13 cellular contexts compared by ENCODE assay signal in the genomic region with DNA sequence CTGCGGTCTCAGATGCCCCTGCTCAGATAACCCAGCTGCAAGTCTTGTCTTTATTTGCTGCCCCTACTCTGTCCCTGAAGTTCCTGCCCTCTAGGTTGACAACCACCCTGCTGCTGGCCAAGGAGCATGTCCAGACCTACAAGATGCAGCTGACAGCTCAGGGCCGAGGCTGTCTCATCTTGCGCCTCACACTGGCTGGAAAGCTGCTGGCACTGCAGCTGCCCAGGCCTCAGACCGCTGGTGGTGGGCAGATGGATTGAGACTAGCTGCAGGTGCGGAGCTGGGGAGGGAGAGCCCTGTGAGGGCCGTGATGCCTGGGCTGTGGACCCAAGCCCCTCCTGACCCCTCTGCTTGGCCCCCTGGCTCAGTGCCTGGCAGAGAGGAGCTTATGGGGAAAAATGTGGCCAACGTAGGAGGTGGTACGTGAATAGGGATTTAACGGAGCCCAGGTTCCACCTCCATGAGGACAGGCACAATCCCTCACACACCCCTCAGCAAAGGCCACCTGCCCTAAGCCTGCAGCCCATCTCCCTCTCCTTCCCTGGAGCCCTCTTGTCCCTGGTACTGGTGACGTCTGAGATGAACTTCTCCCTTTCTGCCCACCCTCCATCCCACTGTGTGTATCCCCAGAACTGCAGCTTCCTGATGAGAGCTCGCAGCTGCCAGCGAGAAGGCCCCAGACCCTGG. TPM values are rescaled to one million over a fixed set of nuclear protein-coding genes. Genes with fewer than 3 reads are reported as not detected.
DNase-seq lines count a peak whose midpoint lies in the region; ATAC-seq, FAIRE-seq and TF ChIP-seq lines count a peak whose summit lies in the region.
"Had no signal": no experiment of that assay in that cellular context is flagged by ENCODE, and none has a peak within 500 bp of the region (broad histone marks: within the 10 kb centered on the region; RNA-seq: fewer than 3 reads in every experiment).

No MANE protein-coding gene starts in this region.

- ATAC-seq in gastroesophageal sphincter (peak; percentile 18), HG03097 (IDR thresholded peaks at IDR 0.05; ENCODE audit: low FRiP score, unreplicated experiment) (no peak)

- H3K36me3 ChIP-seq in Peyer's patch (peaks cover 0 to 28% (median 0%) of the 10 kb centered on the region in 3 donors), gastroesophageal sphincter (peaks cover 0 to 45% of the 10 kb centered on the region in 2 donors)

- H3K9me3 ChIP-seq in Peyer's patch (no peaks in the 10 kb centered on the region), gastroesophageal sphincter (no peaks in the 10 kb centered on the region)

- H3K27me3 ChIP-seq in Peyer's patch (no peaks in the 10 kb centered on the region), gastroesophageal sphincter (no peaks in the 10 kb centered on the region)

- TF ChIP-seq EP300 in gastroesophageal sphincter (IDR thresholded peaks at IDR 0.05) = no peak

- H3K4me3 ChIP-seq in Peyer's patch = no peak overlapping the region
- no peak overlapping the region for H3K4me3 ChIP-seq in gastroesophageal sphincter

- 71% methylated on average over 3 of the region's 12 CpGs; no CpG with 5 or more reads in 1 of the 2 donors for WGBS in gastroesophageal sphincter (ENCODE audit: low coverage in 1 of 2), 2 donors

- intact Hi-C loops in posterior vena cava (cut with DNase I) = loop anchor here in 1 of 2 donors (5.0 to 10.0 kb wide), 2 partner anchors 479 to 902 kb away; no protein-coding TSS in a partner anchor

- no peak overlapping the region for H3K27ac ChIP-seq in Peyer's patch
- H3K27ac ChIP-seq in gastroesophageal sphincter = no peak overlapping the region

- DNase-seq in D721Med (ENCODE audit: insufficient read length, low spot score) (no peak), Peyer's patch (peak in 2 of 3 donors; percentile 43 to 45), posterior vena cava (ENCODE audit: low spot score) (peak; percentile 79), 8988T (no peak), NCI-H1694 (lab: John Stamatoyannopoulos, UW) (no peak), germinal center (ENCODE audit: low spot score) (no peak)
- DNase-seq: C1 segment of cervical spinal cord; cortex of kidney; NCI-H524 treated with DMSO at 0.1 percent for 48 hours; stimulated activated CD4-positive, alpha-beta T cell treated with anti-CD3 and anti-CD28 coated beads, Interleukin-2, amount 100 ng/mL, for 24 hours had no signal

- TF ChIP-seq POLR2A in Peyer's patch (IDR thresholded peaks at IDR 0.05) (no peak), gastroesophageal sphincter (IDR thresholded peaks at IDR 0.05) (no peak)

- no peak for FAIRE-seq in D721Med (lab: Jason Lieb, UNC)
- FAIRE-seq: TTC549 had no signal

- TF ChIP-seq CTCF in D721Med (IDR thresholded peaks at IDR 0.05; ENCODE audit: insufficient read depth, missing control alignments) (peak; percentile 13), Peyer's patch (IDR thresholded peaks at IDR 0.05) (no peak), gastroesophageal sphincter (IDR thresholded peaks at IDR 0.05) (no peak)

- H3K4me1 ChIP-seq in Peyer's patch (peaks cover 3 to 49% (median 10%) of the 10 kb centered on the region in 4 donors), gastroesophageal sphincter (peaks cover 0 to 39% (median 20%) of the 10 kb centered on the region in 3 donors)

RNA-seq across cellular contexts. Expression of a gene that starts 8.3 kb away (rescaled TPM):
- total RNA-seq in Peyer's patch (10 to 100 TPM; 50.1 to 81.9 (median 64.1) TPM), gastroesophageal sphincter (10 to 100 TPM; 13.7 to 23.2 (median 20.4) TPM), posterior vena cava (10 to 100 TPM; 21.0 to 27.6 TPM)

RNA-seq across cellular contexts. Expression of a gene that starts 11.3 kb away (rescaled TPM):
- total RNA-seq in Peyer's patch (100 to 1,000 TPM in 1 of 4 donors, 10 to 100 TPM in 3; 18.9 to 108 (median 30.6) TPM), gastroesophageal sphincter (10 to 100 TPM in 3 of 4 donors, 1 to 10 TPM in 1; 9.8 to 41.6 (median 21.0) TPM), posterior vena cava (10 to 100 TPM; 23.3 to 32.9 TPM)

RNA-seq across cellular contexts. Expression of a gene that starts 52.0 kb away (rescaled TPM):
- total RNA-seq in Peyer's patch (100 to 1,000 TPM in 3 of 4 donors, 10 to 100 TPM in 1; 80.0 to 368 (median 219) TPM), gastroesophageal sphincter (10 to 100 TPM; 31.1 to 66.3 (median 41.8) TPM), posterior vena cava (10 to 100 TPM; 39.4 to 46.6 TPM)

Comparison
In these comparisons a context has a peak if more than half of its experiments do, and no peak if none do; other contexts are left out.
1. DNase-seq: peak in Peyer's patch (2 of 3) and posterior vena cava (single experiment); none in D721Med (single experiment), 8988T (single experiment), NCI-H1694 (single experiment) and germinal center (single experiment).